In genomic region chr12:95218164-95218851, GRCh38 we compare ENCODE assay signal across 8 cellular contexts. TPM values are rescaled to one million over a fixed set of nuclear protein-coding genes. Genes with fewer than 3 reads are reported as not detected.
DNase-seq lines count a peak whose midpoint lies in the region; ATAC-seq and TF ChIP-seq lines count a peak whose summit lies in the region.

No MANE protein-coding gene starts in this region.

- H3K27ac Mint-ChIP-seq in activated CD4-positive, alpha-beta T cell treated with anti-CD3 and anti-CD28 coated beads for 36 hours, result peak overlapping the region; percentile 93

- intact Hi-C loops in activated CD4-positive, alpha-beta T cell treated with anti-CD3 and anti-CD28 coated beads for 36 hours (cut with DNase I, micrococcal nuclease), result loop anchor here (5.0 kb wide), 4 partner anchors 116 to 1841 kb away; partner anchors contain the start of genes CRADD (in 1 of the 2) and NUDT4 (in 1 of the 2)

- H3K36me3 ChIP-seq in right atrium auricular region, result no peaks in the 10 kb centered on the region

- H3K36me3 Mint-ChIP-seq in activated CD4-positive, alpha-beta T cell treated with anti-CD3 and anti-CD28 coated beads for 36 hours (ENCODE audit: low read depth), result peaks cover 13% of the 10 kb centered on the region

- ATAC-seq in activated CD4-positive, alpha-beta T cell treated with anti-CD3 and anti-CD28 coated beads for 36 hours, result peak; percentile 1
- ATAC-seq in HG03095 (IDR thresholded peaks at IDR 0.05; ENCODE audit: unreplicated experiment), result peak; percentile 1
- no peak for ATAC-seq in GM21367 (IDR thresholded peaks at IDR 0.05; ENCODE audit: unreplicated experiment)

- peaks cover 36% of the 10 kb centered on the region for H3K4me1 Mint-ChIP-seq in activated CD4-positive, alpha-beta T cell treated with anti-CD3 and anti-CD28 coated beads for 36 hours

- no peaks in the 10 kb centered on the region for H3K9me3 Mint-ChIP-seq in activated CD4-positive, alpha-beta T cell treated with anti-CD3 and anti-CD28 coated beads for 36 hours (ENCODE audit: low read depth)

- no peaks in the 10 kb centered on the region for H3K9me3 ChIP-seq in right atrium auricular region

- H3K27me3 Mint-ChIP-seq in activated CD4-positive, alpha-beta T cell treated with anti-CD3 and anti-CD28 coated beads for 36 hours, result peaks cover 3% of the 10 kb centered on the region

- CTCF ChIA-PET in activated CD4-positive, alpha-beta T cell treated with anti-CD3 and anti-CD28 coated beads for 36 hours (lab: Charles Lee), result interaction anchor here (0.7 to 1.7 kb wide), 4 partner anchors 15 to 175 kb away, joined by 3 read pairs; no protein-coding TSS in a partner anchor

- DNase-seq in activated CD4-positive, alpha-beta T cell treated with anti-CD3 and anti-CD28 coated beads for 36 hours, result peak; percentile 62
- no peak for DNase-seq in activated CD4-positive, alpha-beta T cell treated with anti-CD3 and anti-CD28 coated beads, Interleukin-2, amount 50 U/mL, for 4 hours
- DNase-seq in NCI-H446 treated with DMSO at 0.1 percent for 48 hours (lab: John Stamatoyannopoulos, UW) (peak; percentile 53), right atrium auricular region (ENCODE audit: low spot score) (peak; percentile 81), renal cortical epithelial cell (ENCODE audit: low read depth) (peak; percentile 62)
- peak; percentile 42 for DNase-seq in activated naive CD4-positive, alpha-beta T cell treated with anti-CD3 and anti-CD28 coated beads, Interleukin-2, amount 50 U/mL, for 16 hours

- peak overlapping the region; percentile 86 for H3K4me3 Mint-ChIP-seq in activated CD4-positive, alpha-beta T cell treated with anti-CD3 and anti-CD28 coated beads for 36 hours

- H3K27me3 ChIP-seq in right atrium auricular region, result no peaks in the 10 kb centered on the region

- peaks cover 0 to 40% of the 10 kb centered on the region in 2 donors for H3K4me1 ChIP-seq in right atrium auricular region

- POLR2A ChIA-PET in activated CD4-positive, alpha-beta T cell treated with anti-CD3 and anti-CD28 coated beads for 36 hours (lab: Charles Lee), result interaction anchor here (0.5 to 1.4 kb wide), 4 partner anchors 31 to 259 kb away, joined by 3 to 8 read pairs (median 7); partner anchors contain the start of genes METAP2 and NR2C1

- H3K27ac ChIP-seq in right atrium auricular region, result peak overlapping the region; percentile 87 to 99

- TF ChIP-seq CTCF in right atrium auricular region (IDR thresholded peaks at IDR 0.05), result no peak

- peak overlapping the region; percentile 63 to 93 for H3K4me3 ChIP-seq in right atrium auricular region

RNA-seq across cellular contexts. Expression of gene VEZT, which starts 0.7 kb away (rescaled TPM):
- total RNA-seq in activated CD4-positive, alpha-beta T cell treated with anti-CD3 and anti-CD28 coated beads for 36 hours, result 10 to 100 TPM; 55.8 to 72.7 TPM
- total RNA-seq in right atrium auricular region (10 to 100 TPM; 66.6 to 69.8 TPM), renal cortical epithelial cell (156 and 176 TPM in 2 replicates)

RNA-seq across cellular contexts. Expression of gene FGD6, which starts 1.0 kb away (rescaled TPM):
- total RNA-seq in activated CD4-positive, alpha-beta T cell treated with anti-CD3 and anti-CD28 coated beads for 36 hours, result 1 to 10 TPM; 1.1 to 1.3 TPM
- 10 to 100 TPM; 15.8 to 16.9 TPM for total RNA-seq in right atrium auricular region
- total RNA-seq in renal cortical epithelial cell, result 33.9 and 58.3 TPM in 2 replicates

Comparison
In these comparisons a context has a peak if more than half of its experiments do, and no peak if none do; other contexts are left out.
1. DNase-seq: peak in activated CD4-positive, alpha-beta T cell treated with anti-CD3 and anti-CD28 coated beads for 36 hours (single experiment), NCI-H446 treated with DMSO at 0.1 percent for 48 hours (single experiment), activated naive CD4-positive, alpha-beta T cell treated with anti-CD3 and anti-CD28 coated beads, Interleukin-2, amount 50 U/mL, for 16 hours (single experiment), right atrium auricular region (single experiment) and renal cortical epithelial cell (single experiment); none in activated CD4-positive, alpha-beta T cell treated with anti-CD3 and anti-CD28 coated beads, Interleukin-2, amount 50 U/mL, for 4 hours (0 of 2).
2. RNA of gene FGD6, which starts 1.0 kb away (total RNA-seq): 33.9 to 58.3 TPM in renal cortical epithelial cell and 15.8 to 16.9 TPM in right atrium auricular region; 1.1 to 1.3 TPM in activated CD4-positive, alpha-beta T cell treated with anti-CD3 and anti-CD28 coated beads for 36 hours; every median in the first group is over 4 times any median in the second.